Comparison of ENCODE assay signal across 20 cellular contexts in genomic region chr5:59833448-59833847, GRCh38.
"Had no signal": no experiment of that assay in that cellular context is flagged by ENCODE, and none has a peak within 500 bp of the region (broad histone marks: within the 10 kb centered on the region; RNA-seq: fewer than 3 reads in every experiment).

No MANE protein-coding gene starts in this region.

- H3K36me3 Mint-ChIP-seq: naive thymus-derived CD4-positive, alpha-beta T cell; stimulated activated effector memory CD8-positive, alpha-beta T cell treated with anti-CD3 and anti-CD28 coated beads, Interleukin-12 subunit alpha, Interleukin-12 subunit beta, amount 100 ng/mL, for 72 hours had no signal

- H3K4me3 Mint-ChIP-seq: central memory CD8-positive, alpha-beta T cell; dendritic cell treated with granulocyte-macrophage colony-stimulating factor and Interleukin-4, amounts not matched to agents 40 ng/mL and 50 ng/mL, for 4 days; naive thymus-derived CD4-positive, alpha-beta T cell; stimulated activated effector memory CD8-positive, alpha-beta T cell treated with anti-CD3 and anti-CD28 coated beads, Interleukin-12 subunit alpha, Interleukin-12 subunit beta, amount 100 ng/mL, for 72 hours had no signal

- H3K27ac ChIP-seq: colonic mucosa, left lung, pancreas, right atrium auricular region, stomach, thyroid gland had no signal

- H3K9me3 ChIP-seq: colonic mucosa, left lung, pancreas, right atrium auricular region, stomach, thyroid gland had no signal

- H3K9me3 Mint-ChIP-seq: dendritic cell treated with granulocyte-macrophage colony-stimulating factor and Interleukin-4, amounts not matched to agents 40 ng/mL and 50 ng/mL, for 4 days had no signal

- DNase-seq: colonic mucosa; effector CD8-positive, alpha-beta T cell; head of caudate nucleus; kidney; left lung; mesendoderm; midbrain; naive thymus-derived CD4-positive, alpha-beta T cell; occipital lobe; pancreas; stimulated activated CD4-positive, alpha-beta T cell treated with anti-CD3 and anti-CD28 coated beads, Interleukin-2, amount 100 ng/mL, for 24 hours; stimulated activated CD4-positive, alpha-beta T cell treated with anti-CD3 and anti-CD28 coated beads, Interleukin-4, amount 100 ng/mL, for 24 hours; stimulated activated naive CD4-positive, alpha-beta T cell treated with Interleukin-2 at 50 U/mL for 16 hours; stomach; thyroid gland; trophoblast cell had no signal

- H3K27ac Mint-ChIP-seq: dendritic cell treated with granulocyte-macrophage colony-stimulating factor and Interleukin-4, amounts not matched to agents 40 ng/mL and 50 ng/mL, for 4 days; naive thymus-derived CD4-positive, alpha-beta T cell; stimulated activated effector memory CD8-positive, alpha-beta T cell treated with anti-CD3 and anti-CD28 coated beads, Interleukin-12 subunit alpha, Interleukin-12 subunit beta, amount 100 ng/mL, for 72 hours had no signal

- H3K4me1 Mint-ChIP-seq: central memory CD8-positive, alpha-beta T cell; naive thymus-derived CD4-positive, alpha-beta T cell; stimulated activated effector memory CD8-positive, alpha-beta T cell treated with anti-CD3 and anti-CD28 coated beads, Interleukin-12 subunit alpha, Interleukin-12 subunit beta, amount 100 ng/mL, for 72 hours had no signal

- H3K4me3 ChIP-seq: colonic mucosa, left lung, pancreas, right atrium auricular region, stomach, thyroid gland had no signal

- H3K36me3 ChIP-seq: colonic mucosa, left lung, pancreas, right atrium auricular region, stomach, thyroid gland had no signal

- H3K27me3 Mint-ChIP-seq: central memory CD8-positive, alpha-beta T cell; dendritic cell treated with granulocyte-macrophage colony-stimulating factor and Interleukin-4, amounts not matched to agents 40 ng/mL and 50 ng/mL, for 4 days had no signal

- H3K27me3 ChIP-seq: colonic mucosa, left lung, pancreas, right atrium auricular region, stomach, thyroid gland had no signal

- H3K4me1 ChIP-seq: colonic mucosa, left lung, pancreas, right atrium auricular region, stomach, thyroid gland had no signal
